ENCODE assay signal across 8 cellular contexts in genomic region chr15:67065531-67066005, GRCh38. TPM values are rescaled to one million over a fixed set of nuclear protein-coding genes. Genes with fewer than 3 reads are reported as not detected.
DNase-seq lines count a peak whose midpoint lies in the region; ATAC-seq and TF ChIP-seq lines count a peak whose summit lies in the region.

Gene SMAD3 (plus strand): TSS chr15:67065602. CDS start chr15:67066155, 553 bp downstream.

- TF ChIP-seq CTCF in epithelial cell of esophagus (IDR thresholded peaks at IDR 0.05; ENCODE audit: insufficient read depth, low read depth, low read length, missing control alignments) = no peak

- peak; percentile 33 for ATAC-seq in HG02981 (IDR thresholded peaks at IDR 0.05; ENCODE audit: unreplicated experiment)

- peak within 1 kb of the TSS; percentile 98 for H3K9ac ChIP-seq in NT2/D1 (ENCODE audit: insufficient read length, low read depth)

- H3K4me3 ChIP-seq in NT2/D1 (ENCODE audit: insufficient read length, low read depth) = peak within 1 kb of the TSS; percentile 88
- peak within 1 kb of the TSS; percentile 81 for H3K4me3 ChIP-seq in epithelial cell of esophagus (ENCODE audit: low read length)
- H3K4me3 ChIP-seq in mononuclear cell (ENCODE audit: low read length) = peak within 1 kb of the TSS; percentile 89

- peaks cover 8% of the 10 kb centered on the region for H3K36me3 ChIP-seq in NT2/D1 (ENCODE audit: insufficient read depth, insufficient read length, low read length)

- H3K9me3 ChIP-seq in NT2/D1 (ENCODE audit: insufficient read depth, low read length) = no peaks in the 10 kb centered on the region
- no peaks in the 10 kb centered on the region for H3K9me3 ChIP-seq in mononuclear cell (ENCODE audit: low read depth, low read length)

- H3K4me1 ChIP-seq in NT2/D1 (ENCODE audit: insufficient read depth, insufficient read length) (peaks cover 5% of the 10 kb centered on the region), mononuclear cell (ENCODE audit: insufficient read depth, low read length) (peaks cover 42% of the 10 kb centered on the region)

- peak; percentile 78 for DNase-seq in SIG-M5 treated with dmso at 0.1 percent for 504 hours (lab: John Stamatoyannopoulos, UW; ENCODE audit: unreplicated experiment)
- DNase-seq in SIG-M5 (lab: John Stamatoyannopoulos, UW) = no peak
- DNase-seq in NT2/D1 (ENCODE audit: low read depth, low spot score) = peak; percentile 75
- DNase-seq in activated T-cell treated with anti-CD3 and anti-CD28 coated beads for 4 hours = peak; percentile 50
- DNase-seq in epithelial cell of esophagus (ENCODE audit: low read depth) = peak; percentile 96
- peak; percentile 40 to 44 for DNase-seq in stimulated activated CD8-positive, alpha-beta memory T cell treated with anti-CD3 and anti-CD28 coated beads, Interleukin-4, amount 100 ng/mL, for 1 hour (ENCODE audit: low read depth in 2 of 2, low spot score in 1 of 2)

- H3K27me3 ChIP-seq in NT2/D1 (ENCODE audit: insufficient read depth, insufficient read length) (peaks cover 33% of the 10 kb centered on the region), mononuclear cell (ENCODE audit: insufficient read depth, low read length) (no peaks in the 10 kb centered on the region)

RNA-seq across cellular contexts. Expression of gene SMAD3, which starts in this region (rescaled TPM):
- 36.7 TPM for total RNA-seq in mononuclear cell
